Comparison of ENCODE assay signal across 25 cellular contexts in genomic region chr2:96185516-96185915, GRCh38. TPM values are rescaled to one million over a fixed set of nuclear protein-coding genes. Genes with fewer than 3 reads are reported as not detected.
DNase-seq lines count a peak whose midpoint lies in the region; ATAC-seq and TF ChIP-seq lines count a peak whose summit lies in the region.
"Had no signal": no experiment of that assay in that cellular context is flagged by ENCODE, and none has a peak within 500 bp of the region (broad histone marks: within the 10 kb centered on the region; RNA-seq: fewer than 3 reads in every experiment).

No MANE protein-coding gene starts in this region.

- ATAC-seq in heart left ventricle (no peak), GM21367 (IDR thresholded peaks at IDR 0.05; ENCODE audit: unreplicated experiment) (no peak)
- ATAC-seq in stimulated activated memory B cell treated with anti-CD40 and anti-IgM and Interleukin-4, amounts not matched to agents 10 μg/mL and 1 μg/mL and 100 μg/mL, for 72 hours, result no peak

- H3K27me3 Mint-ChIP-seq in mesothelial cell of epicardium (ENCODE audit: low read depth), result no peaks in the 10 kb centered on the region
- no peaks in the 10 kb centered on the region for H3K27me3 Mint-ChIP-seq in stimulated activated memory B cell treated with anti-CD40 and anti-IgM and Interleukin-4, amounts not matched to agents 10 μg/mL and 1 μg/mL and 100 μg/mL, for 72 hours
- H3K27me3 Mint-ChIP-seq: CD8-positive, alpha-beta memory T cell had no signal

- peaks cover 31% of the 10 kb centered on the region for H3K36me3 Mint-ChIP-seq in mesothelial cell of epicardium
- peaks cover 36% of the 10 kb centered on the region for H3K36me3 Mint-ChIP-seq in stimulated activated memory B cell treated with anti-CD40 and anti-IgM and Interleukin-4, amounts not matched to agents 10 μg/mL and 1 μg/mL and 100 μg/mL, for 72 hours

- TF ChIP-seq POLR2A in heart left ventricle (IDR thresholded peaks at IDR 0.05), result no peak

- H3K4me1 ChIP-seq in left ventricle myocardium inferior (peaks cover 54% of the 10 kb centered on the region), heart left ventricle (peaks cover 0 to 29% (median 13%) of the 10 kb centered on the region in 12 donors)

- no peaks in the 10 kb centered on the region for H3K9me3 Mint-ChIP-seq in mesothelial cell of epicardium
- no peaks in the 10 kb centered on the region for H3K9me3 Mint-ChIP-seq in stimulated activated memory B cell treated with anti-CD40 and anti-IgM and Interleukin-4, amounts not matched to agents 10 μg/mL and 1 μg/mL and 100 μg/mL, for 72 hours
- H3K9me3 Mint-ChIP-seq: CD8-positive, alpha-beta memory T cell had no signal

- H3K9me3 ChIP-seq in left ventricle myocardium inferior (replicated peaks) (no peaks in the 10 kb centered on the region), heart left ventricle (no peaks in the 10 kb centered on the region)
- H3K9me3 ChIP-seq: MG63 had no signal

- H3K36me3 ChIP-seq in left ventricle myocardium inferior (peaks cover 69% of the 10 kb centered on the region), heart left ventricle (peaks cover 0 to 70% (median 67%) of the 10 kb centered on the region in 9 donors)

- WGBS in heart left ventricle, 4 donors, result 94 to 96% (median 95%) methylated on average over 1 of the region's 1 CpG

- H3K27ac ChIP-seq in left ventricle myocardium inferior (replicated peaks), result peak overlapping the region; percentile 79
- H3K27ac ChIP-seq in heart left ventricle, result peak overlapping the region in 3 of 12 donors; percentile 26 to 71 (median 57)
- H3K27ac ChIP-seq: RWPE1 had no signal

- H3K27ac Mint-ChIP-seq in mesothelial cell of epicardium, result peak overlapping the region; percentile 32
- H3K27ac Mint-ChIP-seq in stimulated activated memory B cell treated with anti-CD40 and anti-IgM and Interleukin-4, amounts not matched to agents 10 μg/mL and 1 μg/mL and 100 μg/mL, for 72 hours, result peak overlapping the region; percentile 16

- H3K4me1 Mint-ChIP-seq in mesothelial cell of epicardium, result no peaks in the 10 kb centered on the region
- peaks cover 7% of the 10 kb centered on the region for H3K4me1 Mint-ChIP-seq in stimulated activated memory B cell treated with anti-CD40 and anti-IgM and Interleukin-4, amounts not matched to agents 10 μg/mL and 1 μg/mL and 100 μg/mL, for 72 hours

- H3K27me3 ChIP-seq in left ventricle myocardium inferior (ENCODE audit: low read depth) (no peaks in the 10 kb centered on the region), heart left ventricle (no peaks in the 10 kb centered on the region)
- H3K27me3 ChIP-seq: MG63 had no signal

- TF ChIP-seq CTCF in left ventricle myocardium inferior (IDR thresholded peaks at IDR 0.05; ENCODE audit: borderline replicate concordance), result no peak
- TF ChIP-seq CTCF in heart left ventricle (IDR thresholded peaks at IDR 0.05), result no peak
- TF ChIP-seq CTCF in mesothelial cell of epicardium (IDR thresholded peaks at IDR 0.05; ENCODE audit: unreplicated experiment), result no peak

- DNase-seq in left ventricle myocardium inferior (no peak), heart left ventricle (no peak), MV-4-11 (lab: John Stamatoyannopoulos, UW) (peak; percentile 44), mesothelial cell of epicardium (ENCODE audit: low spot score in 2 of 2, unreplicated experiment in 2 of 2) (no peak), OCI-M1 (lab: John Stamatoyannopoulos, UW) (no peak)
- DNase-seq: C1 segment of cervical spinal cord; CD8-positive, alpha-beta memory T cell; DMS 273 treated with DMSO at 0.1 percent for 48 hours; DMS79 treated with DMSO at 0.1 percent for 48 hours; GF-D8; HCEC 1CT; IMR-90; KG1; MG63; NCI-H2029; NCI-H446 treated with DMSO at 0.1 percent for 48 hours; NCI-H526; NCI-H82; NK-92 treated with Interleukin-12 subunit alpha and Interleukin-12 subunit beta, amount 100 ng/mL, for 24 hours; SHP77 had no signal

- no peak overlapping the region for H3K4me3 Mint-ChIP-seq in mesothelial cell of epicardium
- H3K4me3 Mint-ChIP-seq in stimulated activated memory B cell treated with anti-CD40 and anti-IgM and Interleukin-4, amounts not matched to agents 10 μg/mL and 1 μg/mL and 100 μg/mL, for 72 hours, result no peak overlapping the region
- H3K4me3 Mint-ChIP-seq: CD8-positive, alpha-beta memory T cell had no signal

- intact Hi-C loops in left ventricle myocardium inferior (cut with micrococcal nuclease), result no loop called here
- intact Hi-C loops in heart left ventricle (cut with DNase I), result no loop called here

- no peak overlapping the region for H3K4me3 ChIP-seq in left ventricle myocardium inferior
- H3K4me3 ChIP-seq in heart left ventricle, result no peak overlapping the region
- H3K4me3 ChIP-seq: MG63 had no signal

RNA-seq across cellular contexts. Expression of gene STARD7, which starts 23.1 kb away (rescaled TPM):
- total RNA-seq in left ventricle myocardium inferior (174 TPM), heart left ventricle (100 to 1,000 TPM; 148 to 526 (median 188) TPM), mesothelial cell of epicardium (107 to 109 TPM (median 108 TPM) in 3 replicates)
- polyA plus RNA-seq in heart left ventricle, result 100 to 1,000 TPM in 1 of 2 donors, 10 to 100 TPM in 1; 58.3 to 520 TPM

RNA-seq across cellular contexts. Expression of gene DUSP2, which starts 40.3 kb away (rescaled TPM):
- total RNA-seq in left ventricle myocardium inferior, result 0.82 TPM
- total RNA-seq in heart left ventricle, result 10 to 100 TPM in 1 of 9 donors, 1 to 10 TPM in 6, under 1 TPM in 2; 0.56 to 11.1 (median 2.7) TPM
- 10 to 100 TPM in 1 of 2 donors, 1 to 10 TPM in 1; 1.4 to 23.1 TPM for polyA plus RNA-seq in heart left ventricle
- 38.3 to 42.7 TPM (median 40.6 TPM) in 3 replicates for total RNA-seq in mesothelial cell of epicardium

RNA-seq across cellular contexts. Expression of gene ASTL, which starts 47.2 kb away (rescaled TPM):
- total RNA-seq in left ventricle myocardium inferior (not detected), heart left ventricle (not detected), mesothelial cell of epicardium (0.60 to 1.2 TPM (median 1.1 TPM) in 3 replicates)
- polyA plus RNA-seq in heart left ventricle, result under 1 TPM in 1 of 2 donors, not detected in 1; 0.14 TPM
- total RNA-seq: A673, IMR-90, SK-MEL-5 had no signal
- polyA plus RNA-seq: IMR-90 had no signal
